In the genomic region with DNA sequence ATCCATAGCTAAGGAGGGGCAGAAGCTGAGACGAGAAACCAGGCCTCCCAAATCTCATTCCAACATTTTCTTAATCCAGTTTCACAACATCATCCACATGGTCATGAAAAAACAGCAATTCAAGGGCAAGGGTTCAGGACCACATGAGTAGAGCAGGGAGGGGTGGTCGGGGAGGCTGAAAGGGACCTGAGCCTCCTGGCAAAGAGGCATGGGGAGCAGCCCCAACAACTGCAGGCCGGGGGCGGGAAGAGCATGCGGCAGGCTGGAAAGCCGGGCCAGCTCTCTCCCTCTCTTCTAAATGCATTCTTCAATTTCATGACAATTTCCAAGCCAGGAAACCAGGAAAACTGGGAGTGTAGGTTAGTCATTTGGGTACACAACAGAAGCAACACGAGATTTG, we compare ENCODE assay signal across 20 cellular contexts.
"Had no signal": no experiment of that assay in that cellular context is flagged by ENCODE, and none has a peak within 500 bp of the region (broad histone marks: within the 10 kb centered on the region; RNA-seq: fewer than 3 reads in every experiment).

No MANE protein-coding gene starts in this region.

- H3K4me2 ChIP-seq: hepatocyte had no signal

- H3K4me3 Mint-ChIP-seq: activated naive CD8-positive, alpha-beta T cell treated with anti-CD3 and anti-CD28 coated beads for 36 hours; activated T-cell treated with anti-CD3 and anti-CD28 coated beads, Interleukin-2, amount 50 U/mL, for 4 hours; memory B cell; nephron progenitor cell had no signal

- H2AFZ ChIP-seq: hepatocyte had no signal

- H3K9me3 ChIP-seq: body of pancreas had no signal

- H3K27me3 ChIP-seq: body of pancreas, cardiac muscle cell, hepatocyte had no signal

- ATAC-seq: body of pancreas had no signal

- H3K4me1 ChIP-seq: body of pancreas had no signal

- H3K27ac ChIP-seq: body of pancreas, cardiac muscle cell, hepatocyte had no signal

- H3K4me3 ChIP-seq: body of pancreas, cardiac muscle cell, hepatocyte had no signal

- H3K27ac Mint-ChIP-seq: activated naive CD8-positive, alpha-beta T cell treated with anti-CD3 and anti-CD28 coated beads for 36 hours; activated T-helper 2 cell treated with anti-CD3 and anti-CD28 coated beads, Interferon-gamma antibody, Interleukin-2, Interleukin-4, amounts not matched to agents 10 μg/mL and 5 μg/mL and 100 μg/mL, durations not matched to agents 14 hours and 24 hours and 36 hours; memory B cell; nephron progenitor cell had no signal

- H3K79me2 ChIP-seq: hepatocyte had no signal

- H3K9me3 Mint-ChIP-seq: activated naive CD8-positive, alpha-beta T cell treated with anti-CD3 and anti-CD28 coated beads for 36 hours; activated T-cell treated with anti-CD3 and anti-CD28 coated beads, Interleukin-2, amount 50 U/mL, for 4 hours; activated T-helper 2 cell treated with anti-CD3 and anti-CD28 coated beads, Interferon-gamma antibody, Interleukin-2, Interleukin-4, amounts not matched to agents 10 μg/mL and 5 μg/mL and 100 μg/mL, durations not matched to agents 14 hours and 24 hours and 36 hours; memory B cell; nephron progenitor cell had no signal

- H3K36me3 ChIP-seq: cardiac muscle cell had no signal

- H3K27me3 Mint-ChIP-seq: activated naive CD8-positive, alpha-beta T cell treated with anti-CD3 and anti-CD28 coated beads for 36 hours; memory B cell had no signal

- DNase-seq: activated CD4-positive, alpha-beta T cell treated with anti-CD3 and anti-CD28 coated beads for 4 hours; activated CD4-positive, alpha-beta T cell treated with anti-CD3 and anti-CD28 coated beads, Interleukin-2, amount 50 U/mL, for 48 hours; activated CD4-positive, CD25-positive, alpha-beta regulatory T cell; activated CD8-positive, alpha-beta memory T cell treated with anti-CD3 and anti-CD28 coated beads, Interleukin-2, amount 50 U/mL, for 48 hours; activated naive CD8-positive, alpha-beta T cell treated with anti-CD3 and anti-CD28 coated beads for 36 hours; body of pancreas; dermis blood vessel endothelial cell; effector memory CD4-positive, alpha-beta T cell; foreskin melanocyte; glutamatergic neuron; kidney glomerular epithelial cell; nephron progenitor cell; occipital lobe; stimulated activated CD4-positive, alpha-beta T cell treated with anti-CD3 and anti-CD28 coated beads, Interleukin-2, amount 100 ng/mL, for 48 hours; stimulated activated CD8-positive, alpha-beta memory T cell treated with anti-CD3 and anti-CD28 coated beads, Interleukin-4, amount 100 ng/mL, for 48 hours had no signal
